1 cellular context compared by ENCODE assay signal in the genomic region with DNA sequence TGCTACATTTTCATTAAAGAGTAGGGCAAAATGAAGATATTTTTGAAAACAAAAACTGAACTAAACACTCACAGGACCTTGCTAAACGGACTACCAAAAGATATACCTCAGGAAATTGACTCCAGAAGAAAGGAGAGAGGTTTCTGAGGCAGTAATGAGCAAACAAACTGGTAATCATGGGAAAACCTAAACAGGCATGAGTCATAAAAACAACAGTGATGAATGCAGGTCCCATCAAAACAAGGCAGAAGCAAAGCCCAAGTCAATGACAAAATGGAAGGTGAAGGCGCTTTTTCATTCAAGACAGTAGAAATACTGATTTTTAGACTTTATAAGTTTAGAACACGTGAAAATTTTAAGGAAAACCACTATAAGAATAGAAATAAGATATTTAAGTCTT.
TF ChIP-seq lines count a peak whose summit lies in the region.

No MANE protein-coding gene starts in this region.

TF ChIP-seq in H1, 55 proteins besides CTCF, POLR2A, EP300 and RAD21:
- TF ChIP-seq GTF2F1 (IDR thresholded peaks at IDR 0.05; ENCODE audit: borderline replicate concordance, low read depth, low read length): no peak
- TF ChIP-seq CHD1 (IDR thresholded peaks at IDR 0.05; ENCODE audit: low read depth, low read length): no peak
- no peak for TF ChIP-seq NRF1 (IDR thresholded peaks at IDR 0.05; ENCODE audit: low read depth, low read length)
- TF ChIP-seq MAFK (IDR thresholded peaks at IDR 0.05; ENCODE audit: low read depth, low read length): no peak
- no peak for TF ChIP-seq ZNF274 (IDR thresholded peaks at IDR 0.05; ENCODE audit: borderline replicate concordance, extremely low read depth, low read length)
- TF ChIP-seq TEAD4 (IDR thresholded peaks at IDR 0.05; ENCODE audit: low read depth, low read length): no peak
- TF ChIP-seq TAF1 (IDR thresholded peaks at IDR 0.05; ENCODE audit: low read depth, low read length): no peak
- TF ChIP-seq RBBP5 (IDR thresholded peaks at IDR 0.05; ENCODE audit: borderline replicate concordance, low read depth, low read length): no peak
- TF ChIP-seq EZH2 (IDR thresholded peaks at IDR 0.05; ENCODE audit: low read depth, low read length, severe bottlenecking): no peak
- TF ChIP-seq POU5F1 (IDR thresholded peaks at IDR 0.05; ENCODE audit: low read depth, low read length): no peak
- TF ChIP-seq TAF7 (optimal IDR thresholded peaks at IDR 0.05; ENCODE audit: borderline replicate concordance, low read depth, low read length): no peak
- TF ChIP-seq JUN (IDR thresholded peaks at IDR 0.05; ENCODE audit: low read depth, low read length): no peak
- TF ChIP-seq GABPA (IDR thresholded peaks at IDR 0.05; ENCODE audit: borderline replicate concordance, insufficient read depth, low read length): no peak
- TF ChIP-seq KDM5A (IDR thresholded peaks at IDR 0.05; ENCODE audit: low read length): no peak
- TF ChIP-seq KDM1A (IDR thresholded peaks at IDR 0.05; ENCODE audit: borderline replicate concordance, low read length): no peak
- TF ChIP-seq SRF (IDR thresholded peaks at IDR 0.05; ENCODE audit: low read depth, low read length): no peak
- TF ChIP-seq RNF2 (IDR thresholded peaks at IDR 0.05; ENCODE audit: borderline replicate concordance, low read depth, low read length, missing control alignments, poor library complexity, severe bottlenecking): no peak
- TF ChIP-seq CHD2 (IDR thresholded peaks at IDR 0.05; ENCODE audit: low read length): no peak
- no peak for TF ChIP-seq SP1 (IDR thresholded peaks at IDR 0.05; ENCODE audit: low read depth, low read length)
